ENCODE assay signal across 20 cellular contexts in the genomic region with DNA sequence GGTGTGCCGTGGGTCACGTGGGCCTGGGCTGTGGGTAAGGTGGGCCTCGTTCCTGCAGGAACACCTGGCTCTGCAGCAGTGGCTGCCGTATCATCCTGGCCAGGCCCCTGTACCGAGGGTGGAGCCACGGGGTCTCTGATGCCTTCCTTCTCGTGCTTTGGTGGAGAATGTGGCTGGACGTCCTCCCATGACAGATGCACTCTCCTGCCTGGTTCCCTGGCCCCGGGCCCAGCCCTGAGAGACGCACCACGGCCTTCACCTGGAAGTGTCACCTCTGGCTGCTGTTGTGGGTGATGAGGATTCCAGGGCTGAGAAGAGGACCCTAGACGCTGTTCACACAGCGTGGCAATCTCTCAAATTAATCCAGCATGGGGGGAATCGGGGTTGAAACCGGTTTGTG. TPM values are rescaled to one million over a fixed set of nuclear protein-coding genes. Genes with fewer than 3 reads are reported as not detected.
A peak's percentile ranks its signal among the peaks of the same experiment; 100 is the strongest.
DNase-seq lines count a peak whose midpoint lies in the region; ATAC-seq and TF ChIP-seq lines count a peak whose summit lies in the region.
"Had no signal": no experiment of that assay in that cellular context is flagged by ENCODE, and none has a peak within 500 bp of the region (broad histone marks: within the 10 kb centered on the region; RNA-seq: fewer than 3 reads in every experiment).

No MANE protein-coding gene starts in this region.

- TF ChIP-seq CTCF in cardiac muscle cell (IDR thresholded peaks at IDR 0.05; ENCODE audit: low read depth, low read length) (no peak), heart right ventricle (IDR thresholded peaks at IDR 0.05) (no peak), OCI-LY1 (IDR thresholded peaks at IDR 0.05; ENCODE audit: low read length) (no peak), gastroesophageal sphincter (IDR thresholded peaks at IDR 0.05) (no peak)

- H3K27ac ChIP-seq in cardiac muscle cell (peak overlapping the region; percentile 22), heart right ventricle (no peak overlapping the region), OCI-LY1 (ENCODE audit: low read depth, low read length, poor library complexity, severe bottlenecking) (peak overlapping the region; percentile 37), gastroesophageal sphincter (peak overlapping the region in 3 of 4 donors; percentile 32 to 60 (median 58))
- H3K27ac ChIP-seq: GM23248, PC-9, SJCRH30 had no signal

- H3K27me3 ChIP-seq in cardiac muscle cell (no peaks in the 10 kb centered on the region), heart right ventricle (no peaks in the 10 kb centered on the region), OCI-LY1 (ENCODE audit: insufficient read depth, low read length) (no peaks in the 10 kb centered on the region), gastroesophageal sphincter (no peaks in the 10 kb centered on the region)
- H3K27me3 ChIP-seq: SJCRH30 had no signal

- H3F3A ChIP-seq in OCI-LY1 (ENCODE audit: insufficient read depth, low read length): no peaks in the 10 kb centered on the region

- H4K20me1 ChIP-seq in OCI-LY1 (ENCODE audit: insufficient read depth, low read length): no peaks in the 10 kb centered on the region

- WGBS in heart right ventricle, 2 donors: 84 to 85% methylated on average over 15 of the region's 15 CpGs
- WGBS in gastroesophageal sphincter (ENCODE audit: low coverage in 1 of 2), 2 donors: 78 to 92% methylated on average over 2 to 7 of the region's 15 CpGs

- no peak for TF ChIP-seq POLR2A in gastroesophageal sphincter (IDR thresholded peaks at IDR 0.05)

- H3K9me3 ChIP-seq in cardiac muscle cell (ENCODE audit: low read depth) (no peaks in the 10 kb centered on the region), heart right ventricle (no peaks in the 10 kb centered on the region), OCI-LY1 (ENCODE audit: low read length) (no peaks in the 10 kb centered on the region), gastroesophageal sphincter (no peaks in the 10 kb centered on the region)
- H3K9me3 ChIP-seq: SJCRH30 had no signal

- peak overlapping the region in 1 of 2 donors; percentile 14 for H3K4me3 Mint-ChIP-seq in stimulated activated naive B cell treated with anti-CD40 and anti-IgM and Interleukin-4, amounts not matched to agents 10 μg/mL and 1 μg/mL and 100 μg/mL, for 72 hours
- H3K4me3 Mint-ChIP-seq: CD4-positive, CD25-positive, alpha-beta regulatory T cell had no signal

- no peak overlapping the region for H3K4me2 ChIP-seq in OCI-LY1 (ENCODE audit: low read length)
- H3K4me2 ChIP-seq: PC-9 had no signal

- H3K4me3 ChIP-seq in cardiac muscle cell: no peak overlapping the region
- no peak overlapping the region for H3K4me3 ChIP-seq in heart right ventricle
- no peak overlapping the region for H3K4me3 ChIP-seq in OCI-LY1 (ENCODE audit: low read depth, low read length, poor library complexity, severe bottlenecking)
- H3K4me3 ChIP-seq in gastroesophageal sphincter: no peak overlapping the region
- H3K4me3 ChIP-seq: GM12878, GM23248, PC-9, SJCRH30 had no signal

- peaks cover 12% of the 10 kb centered on the region; the same call in 1 of the 2 replicates for H3K79me2 ChIP-seq in OCI-LY1 (ENCODE audit: insufficient read depth, low read length)

- H3K9me3 Mint-ChIP-seq in stimulated activated naive B cell treated with anti-CD40 and anti-IgM and Interleukin-4, amounts not matched to agents 10 μg/mL and 1 μg/mL and 100 μg/mL, for 72 hours: no peaks in the 10 kb centered on the region
- H3K9me3 Mint-ChIP-seq: CD4-positive, CD25-positive, alpha-beta regulatory T cell had no signal

- no peak overlapping the region for H3K9ac ChIP-seq in OCI-LY1 (ENCODE audit: low read length)
- H3K9ac ChIP-seq: GM23248 had no signal

- H3K36me3 ChIP-seq in cardiac muscle cell (no peaks in the 10 kb centered on the region), heart right ventricle (peaks cover 0 to 50% (median 0%) of the 10 kb centered on the region in 9 donors), OCI-LY1 (ENCODE audit: insufficient read depth, low read length) (peaks cover 89% of the 10 kb centered on the region), gastroesophageal sphincter (peaks cover 0 to 55% of the 10 kb centered on the region in 2 donors)
- H3K36me3 ChIP-seq: SJCRH30 had no signal

- H2AFZ ChIP-seq in OCI-LY1 (ENCODE audit: low read length): no peak overlapping the region
- H2AFZ ChIP-seq: GM23248, PC-9 had no signal

- ATAC-seq in heart right ventricle (no peak), gastroesophageal sphincter (no peak)
- ATAC-seq in stimulated activated naive B cell treated with anti-CD40 and anti-IgM and Interleukin-4, amounts not matched to agents 10 μg/mL and 1 μg/mL and 100 μg/mL, for 72 hours (replicated peaks): no peak
- ATAC-seq: GM12878 had no signal

- H3K4me1 ChIP-seq in cardiac muscle cell (ENCODE audit: low read depth) (peaks cover 41% of the 10 kb centered on the region), heart right ventricle (peaks cover 3 to 23% (median 10%) of the 10 kb centered on the region in 9 donors), OCI-LY1 (ENCODE audit: insufficient read depth, low read length, severe bottlenecking) (peaks cover 33% of the 10 kb centered on the region), gastroesophageal sphincter (peaks cover 0 to 41% (median 11%) of the 10 kb centered on the region in 3 donors)
- H3K4me1 ChIP-seq: SJCRH30 had no signal

- intact Hi-C loops in heart right ventricle (cut with DNase I): loop anchor here in 1 of 10 donors (5.0 kb wide), 1 partner anchor 38 kb away; no protein-coding TSS in a partner anchor

- H3K4me1 Mint-ChIP-seq in stimulated activated naive B cell treated with anti-CD40 and anti-IgM and Interleukin-4, amounts not matched to agents 10 μg/mL and 1 μg/mL and 100 μg/mL, for 72 hours: peaks cover 37 to 52% of the 10 kb centered on the region in 2 donors

- DNase-seq in cardiac muscle cell (ENCODE audit: low read depth in 1 of 2, low spot score in 1 of 2) (no peak), heart right ventricle (no peak), RPMI8226 (no peak), UCSD-AML1 (lab: John Stamatoyannopoulos, UW; ENCODE audit: unreplicated experiment) (no peak)
- no peak for DNase-seq in stimulated activated naive B cell treated with anti-CD40 and anti-IgM and Interleukin-4, amounts not matched to agents 10 μg/mL and 1 μg/mL and 100 μg/mL, for 72 hours
- DNase-seq: AML-193; CD4-positive, CD25-positive, alpha-beta regulatory T cell; GM23248; HCEC 1CT; IMR-90; NCI-H187; NCI-H2107; NCI-H2227 treated with DMSO at 0.1 percent for 48 hours; NCI-H510A treated with DMSO at 0.1 percent for 48 hours; NCI-H82; PC-9; SJCRH30 had no signal

- peaks cover 48 to 72% of the 10 kb centered on the region in 2 donors for H3K36me3 Mint-ChIP-seq in stimulated activated naive B cell treated with anti-CD40 and anti-IgM and Interleukin-4, amounts not matched to agents 10 μg/mL and 1 μg/mL and 100 μg/mL, for 72 hours

- no peaks in the 10 kb centered on the region for H3K27me3 Mint-ChIP-seq in stimulated activated naive B cell treated with anti-CD40 and anti-IgM and Interleukin-4, amounts not matched to agents 10 μg/mL and 1 μg/mL and 100 μg/mL, for 72 hours
- H3K27me3 Mint-ChIP-seq: CD4-positive, CD25-positive, alpha-beta regulatory T cell had no signal

- H3K27ac Mint-ChIP-seq in stimulated activated naive B cell treated with anti-CD40 and anti-IgM and Interleukin-4, amounts not matched to agents 10 μg/mL and 1 μg/mL and 100 μg/mL, for 72 hours: peak overlapping the region; percentile 65

- no peaks in the 10 kb centered on the region for H3K9me2 ChIP-seq in OCI-LY1 (ENCODE audit: low read depth, low read length)

- no peak for TF ChIP-seq EP300 in gastroesophageal sphincter (IDR thresholded peaks at IDR 0.05)

RNA-seq across cellular contexts. Expression of gene NFATC1, which starts 49.5 kb away (rescaled TPM):
- total RNA-seq in cardiac muscle cell (7.5 and 10.8 TPM in 2 replicates), heart right ventricle (10 to 100 TPM; 14.0 to 23.8 (median 19.0) TPM), gastroesophageal sphincter (10 to 100 TPM; 13.1 to 21.3 (median 16.2) TPM)
- polyA plus RNA-seq in cardiac muscle cell (11.7 and 19.0 TPM in 2 replicates), heart right ventricle (10 to 100 TPM in 1 of 2 donors, 1 to 10 TPM in 1; 6.3 to 12.0 TPM)

Comparison
In these comparisons a context has a peak if more than half of its experiments do, and no peak if none do; other contexts are left out.
1. H3K27ac ChIP-seq: peak in cardiac muscle cell (single experiment), OCI-LY1 (single experiment) and gastroesophageal sphincter (3 of 4); none in heart right ventricle (0 of 10).